ENCODE assay signal across 18 cellular contexts in genomic region chr12:49730568-49731101, GRCh38.
"Had no signal": no experiment of that assay in that cellular context is flagged by ENCODE, and none has a peak within 500 bp of the region (broad histone marks: within the 10 kb centered on the region; RNA-seq: fewer than 3 reads in every experiment).

No MANE protein-coding gene starts in this region.

- H3K4me3 ChIP-seq: coronary artery, lung, spleen, transverse colon had no signal

- H3K4me1 ChIP-seq: spleen, transverse colon had no signal

- H3K36me3 ChIP-seq: neutrophil, spleen, transverse colon had no signal

- H3K27ac ChIP-seq: coronary artery, neutrophil, spleen, transverse colon had no signal

- DNase-seq: activated CD4-positive, alpha-beta T cell treated with anti-CD3 and anti-CD28 coated beads for 48 hours; activated CD8-positive, alpha-beta memory T cell treated with anti-CD3 and anti-CD28 coated beads, Interleukin-2, amount 50 U/mL, for 48 hours; activated CD8-positive, alpha-beta T cell treated with anti-CD3 and anti-CD28 coated beads, Interleukin-2, amount 10 ng/mL, durations not matched to agents 7 days and 5 days; activated naive CD4-positive, alpha-beta T cell; caudate nucleus; effector CD4-positive, alpha-beta T cell; hypothalamus; naive B cell; posterior cingulate gyrus; right cardiac atrium; spleen; stimulated activated CD4-positive, alpha-beta T cell treated with anti-CD3 and anti-CD28 coated beads, Interleukin-1b, Interleukin-23, amount 100 ng/mL, for 48 hours; stimulated activated naive B cell treated with anti-CD40 and anti-IgM and Interleukin-4, amounts not matched to agents 10 μg/mL and 1 μg/mL and 100 μg/mL, for 72 hours; substantia nigra; transverse colon had no signal

- H3K9me3 ChIP-seq: neutrophil, transverse colon had no signal
